31 cellular contexts compared by ENCODE assay signal in genomic region chr15:65556622-65557021, GRCh38.
"Had no signal": no experiment of that assay in that cellular context is flagged by ENCODE, and none has a peak within 500 bp of the region (broad histone marks: within the 10 kb centered on the region; RNA-seq: fewer than 3 reads in every experiment).

No MANE protein-coding gene starts in this region.

- H3K4me1 Mint-ChIP-seq: activated naive CD4-positive, alpha-beta T cell treated with anti-CD3 and anti-CD28 coated beads, Interleukin-2, amount 50 U/mL, for 24 hours; activated naive CD8-positive, alpha-beta T cell treated with anti-CD3 and anti-CD28 coated beads for 36 hours; activated naive CD8-positive, alpha-beta T cell treated with anti-CD3 and anti-CD28 coated beads, Interleukin-2, amount 50 U/mL, for 24 hours; T-helper 17 cell; WTC11 had no signal

- H3K27me3 ChIP-seq: adrenal gland, body of pancreas, esophagus squamous epithelium, gastroesophageal sphincter had no signal

- H3K27ac Mint-ChIP-seq: activated CD8-positive, alpha-beta T cell treated with anti-CD3 and anti-CD28 coated beads for 36 hours; activated naive CD4-positive, alpha-beta T cell treated with anti-CD3 and anti-CD28 coated beads, Interleukin-2, amount 50 U/mL, for 24 hours; activated naive CD8-positive, alpha-beta T cell treated with anti-CD3 and anti-CD28 coated beads for 36 hours; activated naive CD8-positive, alpha-beta T cell treated with anti-CD3 and anti-CD28 coated beads, Interleukin-2, amount 50 U/mL, for 24 hours; activated T-helper 17 cell treated with anti-CD3 and anti-CD28 coated beads, Interleukin-2, amount 50 U/mL, for 72 hours; T-helper 17 cell; T-helper 2 cell treated with Interferon-gamma antibody and Interleukin-4, amounts not matched to agents 5 μg/mL and 100 μg/mL, for 36 hours; WTC11 had no signal

- H3K4me3 Mint-ChIP-seq: activated CD8-positive, alpha-beta T cell treated with anti-CD3 and anti-CD28 coated beads for 36 hours; activated naive CD4-positive, alpha-beta T cell treated with anti-CD3 and anti-CD28 coated beads, Interleukin-2, amount 50 U/mL, for 24 hours; activated naive CD8-positive, alpha-beta T cell treated with anti-CD3 and anti-CD28 coated beads for 36 hours; activated naive CD8-positive, alpha-beta T cell treated with anti-CD3 and anti-CD28 coated beads, Interleukin-2, amount 50 U/mL, for 24 hours; activated T-cell treated with anti-CD3 and anti-CD28 coated beads, Interleukin-2, amount 50 U/mL, for 4 hours; activated T-helper 17 cell treated with anti-CD3 and anti-CD28 coated beads, Interleukin-2, amount 50 U/mL, for 72 hours; effector memory CD8-positive, alpha-beta T cell; T-helper 17 cell; T-helper 2 cell treated with Interferon-gamma antibody and Interleukin-4, amounts not matched to agents 5 μg/mL and 100 μg/mL, for 36 hours; WTC11 had no signal

- DNase-seq: activated CD4-positive, alpha-beta T cell treated with anti-CD3 and anti-CD28 coated beads for 48 hours; activated CD4-positive, alpha-beta T cell treated with anti-CD3 and anti-CD28 coated beads, Interleukin-2, amount 50 U/mL, for 1 hour; activated CD4-positive, alpha-beta T cell treated with anti-CD3 and anti-CD28 coated beads, Interleukin-2, amount 50 U/mL, for 48 hours; activated CD8-positive, alpha-beta memory T cell treated with anti-CD3 and anti-CD28 coated beads for 24 hours; activated CD8-positive, alpha-beta T cell treated with anti-CD3 and anti-CD28 coated beads for 36 hours; activated effector memory CD4-positive, alpha-beta T cell treated with Interleukin-2 at 50 U/mL for 16 hours; activated gamma-delta T cell treated with Interleukin-2 at 50 U/mL for 16 hours; activated naive CD4-positive, alpha-beta T cell treated with Interleukin-2 at 50 U/mL for 16 hours; activated naive CD8-positive, alpha-beta T cell treated with anti-CD3 and anti-CD28 coated beads for 36 hours; activated naive CD8-positive, alpha-beta T cell treated with anti-CD3 and anti-CD28 coated beads, Interleukin-2, amount 50 U/mL, for 24 hours; activated T-cell treated with anti-CD3 and anti-CD28 coated beads, Interleukin-2, amount 50 U/mL, for 4 hours; adrenal gland; amygdala; aorta; body of pancreas; caudate nucleus; cortex of kidney; dermis blood vessel endothelial cell; effector CD4-positive, alpha-beta T cell; effector memory CD8-positive, alpha-beta T cell; esophagus squamous epithelium; foreskin melanocyte; T-helper 1 cell; T-helper 17 cell; T1000 had no signal

- H3K27ac ChIP-seq: adrenal gland, body of pancreas, epithelial cell of prostate, esophagus squamous epithelium, gastroesophageal sphincter had no signal

- H3K9me3 Mint-ChIP-seq: activated CD8-positive, alpha-beta T cell treated with anti-CD3 and anti-CD28 coated beads for 36 hours; activated naive CD4-positive, alpha-beta T cell treated with anti-CD3 and anti-CD28 coated beads, Interleukin-2, amount 50 U/mL, for 24 hours; activated naive CD8-positive, alpha-beta T cell treated with anti-CD3 and anti-CD28 coated beads for 36 hours; activated naive CD8-positive, alpha-beta T cell treated with anti-CD3 and anti-CD28 coated beads, Interleukin-2, amount 50 U/mL, for 24 hours; activated T-cell treated with anti-CD3 and anti-CD28 coated beads, Interleukin-2, amount 50 U/mL, for 4 hours; activated T-helper 17 cell treated with anti-CD3 and anti-CD28 coated beads, Interleukin-2, amount 50 U/mL, for 72 hours; effector memory CD8-positive, alpha-beta T cell; T-helper 2 cell treated with Interferon-gamma antibody and Interleukin-4, amounts not matched to agents 5 μg/mL and 100 μg/mL, for 36 hours; WTC11 had no signal

- ATAC-seq: activated CD8-positive, alpha-beta T cell treated with anti-CD3 and anti-CD28 coated beads for 36 hours; activated naive CD8-positive, alpha-beta T cell treated with anti-CD3 and anti-CD28 coated beads, Interleukin-2, amount 50 U/mL, for 24 hours; activated T-cell treated with anti-CD3 and anti-CD28 coated beads, Interleukin-2, amount 50 U/mL, for 4 hours; activated T-helper 17 cell treated with anti-CD3 and anti-CD28 coated beads, Interleukin-2, amount 50 U/mL, for 72 hours; body of pancreas; effector memory CD8-positive, alpha-beta T cell; gastroesophageal sphincter; T-helper 17 cell; WTC11 had no signal

- H3K9me3 ChIP-seq: adrenal gland, body of pancreas, esophagus squamous epithelium, gastroesophageal sphincter had no signal

- H3K4me1 ChIP-seq: adrenal gland, body of pancreas, esophagus squamous epithelium, gastroesophageal sphincter had no signal

- H3K4me3 ChIP-seq: adrenal gland, body of pancreas, esophagus squamous epithelium, gastroesophageal sphincter had no signal
